ENCODE assay signal across 22 cellular contexts in genomic region chr12:111756196-111756595, GRCh38. TPM values are rescaled to one million over a fixed set of nuclear protein-coding genes. Genes with fewer than 3 reads are reported as not detected.
DNase-seq lines count a peak whose midpoint lies in the region; ATAC-seq, FAIRE-seq and TF ChIP-seq lines count a peak whose summit lies in the region.
"Had no signal": no experiment of that assay in that cellular context is flagged by ENCODE, and none has a peak within 500 bp of the region (broad histone marks: within the 10 kb centered on the region; RNA-seq: fewer than 3 reads in every experiment).

No MANE protein-coding gene starts in this region.

- H3K4me3 ChIP-seq in heart right ventricle (no peak overlapping the region), NT2/D1 (ENCODE audit: insufficient read length, low read depth) (no peak overlapping the region), endodermal cell (ENCODE audit: low read length) (no peak overlapping the region), subcutaneous abdominal adipose tissue (ENCODE audit: low read depth in 1 of 5, low read length in 5 of 5) (no peak overlapping the region)
- H3K4me3 ChIP-seq: A549, Peyer's patch had no signal

- WGBS in heart right ventricle, 2 donors, result 88 to 90% methylated on average over 15 of the region's 15 CpGs
- WGBS in endodermal cell (ENCODE audit: insufficient coverage in 1 of 2, insufficient read length in 1 of 2), 2 experiments, result 93 to 96% methylated on average over 15 of the region's 15 CpGs

- no peak for FAIRE-seq in GM12892 (lab: Jason Lieb, UNC)
- FAIRE-seq: A549 had no signal

- ATAC-seq in heart right ventricle (no peak), Right ventricle myocardium inferior (no peak), HG02642 (IDR thresholded peaks at IDR 0.05; ENCODE audit: poor library complexity, unreplicated experiment) (no peak)
- ATAC-seq in stimulated activated naive CD8-positive, alpha-beta T cell treated with anti-CD3 and anti-CD28 coated beads, Interleukin-15, amount 100 ng/mL, for 72 hours, result no peak
- ATAC-seq: A549 had no signal

- H3K36me3 Mint-ChIP-seq in endodermal cell (ENCODE audit: low read depth), result peaks cover 5% of the 10 kb centered on the region

- H3K4me1 Mint-ChIP-seq in endodermal cell, result peaks cover 9% of the 10 kb centered on the region
- peaks cover 31% of the 10 kb centered on the region for H3K4me1 Mint-ChIP-seq in stimulated activated naive CD8-positive, alpha-beta T cell treated with anti-CD3 and anti-CD28 coated beads, Interleukin-15, amount 100 ng/mL, for 72 hours

- no peaks in the 10 kb centered on the region for H3K9me3 Mint-ChIP-seq in endodermal cell
- no peaks in the 10 kb centered on the region for H3K9me3 Mint-ChIP-seq in stimulated activated naive CD8-positive, alpha-beta T cell treated with anti-CD3 and anti-CD28 coated beads, Interleukin-15, amount 100 ng/mL, for 72 hours
- H3K9me3 Mint-ChIP-seq: CD4-positive, alpha-beta T cell had no signal

- DNase-seq in heart right ventricle, result no peak
- no peak for DNase-seq in Right ventricle myocardium inferior (ENCODE audit: missing footprints)
- no peak for DNase-seq in NT2/D1 (ENCODE audit: low read depth, low spot score)
- DNase-seq in endodermal cell, result no peak
- DNase-seq in stimulated activated naive CD8-positive, alpha-beta T cell treated with anti-CD3 and anti-CD28 coated beads, Interleukin-15, amount 100 ng/mL, for 72 hours, result no peak
- DNase-seq in GM12892 (ENCODE audit: insufficient read length), result no peak
- DNase-seq: BE2C; Caco-2; CD4-positive, alpha-beta T cell; H7; KG1; NCI-H1105; NCI-H146; NCI-H2029; NCI-H226; NCI-H510A treated with DMSO at 0.1 percent for 48 hours; NCI-H774; NK-92 treated with Interleukin-12 subunit alpha and Interleukin-12 subunit beta, amount 100 ng/mL, for 24 hours; Peyer's patch had no signal

- TF ChIP-seq CTCF in heart right ventricle (IDR thresholded peaks at IDR 0.05), result no peak
- TF ChIP-seq CTCF in endodermal cell (conservative IDR thresholded peaks at IDR 0.05), result no peak

- no peak for TF ChIP-seq POLR2A in GM12892 (IDR thresholded peaks at IDR 0.05; ENCODE audit: low read depth, low read length)

- H3K4me1 ChIP-seq in heart right ventricle, result peaks cover 15 to 58% (median 37%) of the 10 kb centered on the region in 9 donors
- peaks cover 29% of the 10 kb centered on the region for H3K4me1 ChIP-seq in NT2/D1 (ENCODE audit: insufficient read depth, insufficient read length)
- no peaks in the 10 kb centered on the region for H3K4me1 ChIP-seq in endodermal cell (ENCODE audit: control insufficient read depth, insufficient read depth, low read length)
- H3K4me1 ChIP-seq in subcutaneous abdominal adipose tissue (ENCODE audit: control insufficient read depth in 5 of 5, insufficient read depth in 5 of 5, low read length in 5 of 5), result peaks cover 3 to 61% (median 47%) of the 10 kb centered on the region in 5 donors
- H3K4me1 ChIP-seq: A549, Caco-2 had no signal

- peaks cover 0 to 43% (median 2%) of the 10 kb centered on the region in 9 donors for H3K36me3 ChIP-seq in heart right ventricle
- peaks cover 44% of the 10 kb centered on the region for H3K36me3 ChIP-seq in NT2/D1 (ENCODE audit: insufficient read depth, insufficient read length, low read length)
- H3K36me3 ChIP-seq in endodermal cell (ENCODE audit: control insufficient read depth, insufficient read depth, low read length), result no peaks in the 10 kb centered on the region
- peaks cover 0 to 25% (median 15%) of the 10 kb centered on the region in 5 donors for H3K36me3 ChIP-seq in subcutaneous abdominal adipose tissue (ENCODE audit: control insufficient read depth in 5 of 5, insufficient read depth in 5 of 5, low read length in 5 of 5)
- H3K36me3 ChIP-seq: BE2C had no signal

- peak overlapping the region; percentile 8 for H3K9ac ChIP-seq in NT2/D1 (ENCODE audit: insufficient read length, low read depth)
- no peak overlapping the region for H3K9ac ChIP-seq in endodermal cell (ENCODE audit: extremely low read depth, low read length, poor library complexity, severe bottlenecking)
- H3K9ac ChIP-seq in subcutaneous abdominal adipose tissue (ENCODE audit: low read length in 5 of 5), result no peak overlapping the region

- H3K27me3 ChIP-seq in heart right ventricle (no peaks in the 10 kb centered on the region), NT2/D1 (ENCODE audit: insufficient read depth, insufficient read length) (no peaks in the 10 kb centered on the region), endodermal cell (ENCODE audit: control insufficient read depth, insufficient read depth, low read length, poor library complexity, severe bottlenecking) (no peaks in the 10 kb centered on the region), subcutaneous abdominal adipose tissue (ENCODE audit: control insufficient read depth in 5 of 5, insufficient read depth in 4 of 5, low read length in 5 of 5) (no peaks in the 10 kb centered on the region)
- H3K27me3 ChIP-seq: BE2C, Peyer's patch had no signal

- peak overlapping the region in 8 of 10 donors; percentile 67 to 91 (median 86) for H3K27ac ChIP-seq in heart right ventricle
- no peak overlapping the region for H3K27ac ChIP-seq in endodermal cell (ENCODE audit: low read depth, low read length)
- peak overlapping the region; percentile 86 for H3K27ac ChIP-seq in subcutaneous abdominal adipose tissue (ENCODE audit: low read depth, low read length)
- H3K27ac ChIP-seq: A549, Peyer's patch had no signal

- H3K9me3 ChIP-seq in heart right ventricle (no peaks in the 10 kb centered on the region), NT2/D1 (ENCODE audit: insufficient read depth, low read length) (no peaks in the 10 kb centered on the region), endodermal cell (ENCODE audit: control insufficient read depth, low read length) (no peaks in the 10 kb centered on the region), subcutaneous abdominal adipose tissue (ENCODE audit: control insufficient read depth in 5 of 5, low read length in 5 of 5) (no peaks in the 10 kb centered on the region)
- H3K9me3 ChIP-seq: A549, BE2C, Caco-2, Peyer's patch had no signal

- H3K4me3 Mint-ChIP-seq in endodermal cell, result no peak overlapping the region
- H3K4me3 Mint-ChIP-seq in stimulated activated naive CD8-positive, alpha-beta T cell treated with anti-CD3 and anti-CD28 coated beads, Interleukin-15, amount 100 ng/mL, for 72 hours, result no peak overlapping the region
- H3K4me3 Mint-ChIP-seq: CD4-positive, alpha-beta T cell had no signal

- intact Hi-C loops in heart right ventricle (cut with DNase I), result loop anchor here in 1 of 10 donors (5.0 kb wide), 1 partner anchor 36 kb away; no protein-coding TSS in a partner anchor
- intact Hi-C loops in Right ventricle myocardium inferior (cut with DNase I), result no loop called here

- H3K27ac Mint-ChIP-seq in endodermal cell, result peak overlapping the region; percentile 44
- no peak overlapping the region for H3K27ac Mint-ChIP-seq in stimulated activated naive CD8-positive, alpha-beta T cell treated with anti-CD3 and anti-CD28 coated beads, Interleukin-15, amount 100 ng/mL, for 72 hours
- H3K27ac Mint-ChIP-seq: CD4-positive, alpha-beta T cell had no signal

- H3K27me3 Mint-ChIP-seq in endodermal cell (ENCODE audit: insufficient read depth), result no peaks in the 10 kb centered on the region
- H3K27me3 Mint-ChIP-seq in stimulated activated naive CD8-positive, alpha-beta T cell treated with anti-CD3 and anti-CD28 coated beads, Interleukin-15, amount 100 ng/mL, for 72 hours, result no peaks in the 10 kb centered on the region

RNA-seq across cellular contexts. Expression of gene ALDH2, which starts 10.5 kb away (rescaled TPM):
- 100 to 1,000 TPM; 240 to 403 (median 348) TPM for total RNA-seq in heart right ventricle
- 100 to 1,000 TPM in 1 of 2 donors, 10 to 100 TPM in 1; 60.6 to 151 TPM for polyA plus RNA-seq in heart right ventricle
- total RNA-seq in Right ventricle myocardium inferior, result 382 TPM
- total RNA-seq in endodermal cell, result 10 to 100 TPM; 76.6 to 91.4 TPM
- 52.8 TPM for polyA plus RNA-seq in endodermal cell (2013, experiment 1 of 2)
- polyA plus RNA-seq in endodermal cell (2013, experiment 2 of 2), result 43.7 TPM
- polyA plus RNA-seq in GM12892 (2012; ENCODE audit: missing spikeins), result 5.9 TPM
